Comparison of ENCODE assay signal across 14 cellular contexts in the genomic region with DNA sequence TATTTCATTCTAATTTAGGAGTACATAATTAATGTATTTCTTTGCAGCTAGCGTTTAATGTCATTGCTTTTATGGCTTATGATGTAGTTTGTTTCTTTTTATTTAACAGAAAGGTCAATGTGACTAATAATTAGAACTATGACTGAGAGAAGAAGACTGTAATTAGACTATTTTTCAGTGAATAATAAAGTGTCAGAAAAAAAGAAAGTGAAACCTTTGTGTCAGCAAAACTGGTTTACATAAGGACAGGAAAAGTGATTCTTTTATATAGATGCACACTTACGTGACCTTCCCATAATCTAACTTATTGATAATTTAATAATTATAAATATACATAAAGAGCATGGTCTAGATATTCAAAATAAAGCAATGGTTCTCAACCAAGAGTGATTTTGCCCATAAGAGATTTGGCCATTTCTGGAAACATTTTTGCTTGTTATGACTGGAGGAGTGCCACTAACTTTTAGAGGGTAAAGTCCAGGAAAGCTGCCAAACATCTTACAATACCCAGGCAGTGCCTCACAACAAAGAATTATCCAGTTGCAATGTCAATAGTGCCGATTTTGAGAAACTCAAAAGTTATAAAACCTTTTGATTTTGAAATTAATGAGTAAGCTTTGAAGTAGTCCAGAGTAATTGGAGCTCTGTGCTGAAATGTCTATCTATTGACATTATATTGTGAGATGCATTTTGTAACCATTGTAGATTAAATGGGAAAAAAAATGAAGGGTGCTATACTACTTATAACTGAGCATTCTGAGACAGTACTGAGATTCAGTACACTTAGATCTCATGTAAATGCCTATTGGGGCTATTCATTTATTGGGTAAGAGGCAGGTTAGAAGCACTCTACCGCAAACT.
DNase-seq lines count a peak whose midpoint lies in the region; ATAC-seq and TF ChIP-seq lines count a peak whose summit lies in the region.
"Had no signal": no experiment of that assay in that cellular context is flagged by ENCODE, and none has a peak within 500 bp of the region (broad histone marks: within the 10 kb centered on the region; RNA-seq: fewer than 3 reads in every experiment).

No MANE protein-coding gene starts in this region.

- H2AFZ ChIP-seq in OCI-LY3 (ENCODE audit: low read depth, low read length), result peak overlapping the region; percentile 77; the same call in 1 of the 2 replicates

- DNase-seq in COR-L47 (lab: John Stamatoyannopoulos, UW) (peak; percentile 17), HCEC 1CT (peak; percentile 40), fibroblast of the aortic adventitia (ENCODE audit: low read depth) (peak; percentile 59), A172 (ENCODE audit: low spot score) (no peak)
- DNase-seq in activated CD8-positive, alpha-beta memory T cell treated with anti-CD3 and anti-CD28 coated beads, Interleukin-2, amount 10 ng/mL, durations not matched to agents 7 days and 5 days, result no peak
- DNase-seq: activated naive CD4-positive, alpha-beta T cell; hippocampal formation; midbrain; NCI-H1436 treated with DMSO at 0.1 percent for 48 hours had no signal

- no peaks in the 10 kb centered on the region for H3K36me3 ChIP-seq in OCI-LY3 (replicated peaks; ENCODE audit: low read depth, low read length)
- H3K36me3 ChIP-seq: right atrium auricular region had no signal

- H3K4me3 ChIP-seq in OCI-LY3 (ENCODE audit: low read length), result peak overlapping the region; percentile 45
- H3K4me3 ChIP-seq in fibroblast of the aortic adventitia (ENCODE audit: low read depth, low read length), result no peak overlapping the region
- H3K4me3 ChIP-seq: right atrium auricular region had no signal

- H3K27ac ChIP-seq in OCI-LY3 (ENCODE audit: low read length), result no peak overlapping the region
- H3K27ac ChIP-seq: right atrium auricular region had no signal

- peaks cover 32% of the 10 kb centered on the region for H3K4me1 ChIP-seq in OCI-LY3 (ENCODE audit: low read length)
- H3K4me1 ChIP-seq: right atrium auricular region had no signal

- TF ChIP-seq CTCF in OCI-LY3 (IDR thresholded peaks at IDR 0.05; ENCODE audit: low read depth, low read length) (no peak), fibroblast of the aortic adventitia (IDR thresholded peaks at IDR 0.05; ENCODE audit: insufficient read depth, low read length) (no peak)

- H3K79me2 ChIP-seq in OCI-LY3 (ENCODE audit: low read length), result no peaks in the 10 kb centered on the region

- peak overlapping the region; percentile 65 for H3K4me2 ChIP-seq in OCI-LY3 (ENCODE audit: low read length)

- H4K20me1 ChIP-seq in OCI-LY3 (ENCODE audit: insufficient read depth, low read length), result no peaks in the 10 kb centered on the region

- no peaks in the 10 kb centered on the region for H3K4me1 Mint-ChIP-seq in activated CD8-positive, alpha-beta memory T cell treated with anti-CD3 and anti-CD28 coated beads, Interleukin-2, amount 10 ng/mL, durations not matched to agents 7 days and 5 days
- H3K4me1 Mint-ChIP-seq: WTC11 had no signal

- no peak overlapping the region; the same call in 1 of the 2 replicates for H3K9ac ChIP-seq in OCI-LY3 (ENCODE audit: low read length)

- H3K27me3 Mint-ChIP-seq in activated CD8-positive, alpha-beta memory T cell treated with anti-CD3 and anti-CD28 coated beads, Interleukin-2, amount 10 ng/mL, durations not matched to agents 7 days and 5 days, result no peaks in the 10 kb centered on the region

- H3K27ac Mint-ChIP-seq in activated CD8-positive, alpha-beta memory T cell treated with anti-CD3 and anti-CD28 coated beads, Interleukin-2, amount 10 ng/mL, durations not matched to agents 7 days and 5 days, result no peak overlapping the region
- H3K27ac Mint-ChIP-seq: WTC11 had no signal

- no peaks in the 10 kb centered on the region for H3K9me3 ChIP-seq in OCI-LY3 (ENCODE audit: insufficient read depth, low read length)
- H3K9me3 ChIP-seq: right atrium auricular region had no signal

- H3K9me3 Mint-ChIP-seq in activated CD8-positive, alpha-beta memory T cell treated with anti-CD3 and anti-CD28 coated beads, Interleukin-2, amount 10 ng/mL, durations not matched to agents 7 days and 5 days (ENCODE audit: low read depth), result no peaks in the 10 kb centered on the region
- H3K9me3 Mint-ChIP-seq: WTC11 had no signal

- no peak for ATAC-seq in HG03457 (IDR thresholded peaks at IDR 0.05; ENCODE audit: unreplicated experiment)
- no peak for ATAC-seq in activated CD8-positive, alpha-beta memory T cell treated with anti-CD3 and anti-CD28 coated beads, Interleukin-2, amount 10 ng/mL, durations not matched to agents 7 days and 5 days
- ATAC-seq in HG03442 (IDR thresholded peaks at IDR 0.05; ENCODE audit: unreplicated experiment), result no peak
- ATAC-seq: WTC11 had no signal

- H3K36me3 Mint-ChIP-seq in activated CD8-positive, alpha-beta memory T cell treated with anti-CD3 and anti-CD28 coated beads, Interleukin-2, amount 10 ng/mL, durations not matched to agents 7 days and 5 days, result no peaks in the 10 kb centered on the region
- H3K36me3 Mint-ChIP-seq: WTC11 had no signal

- no peak overlapping the region for H3K4me3 Mint-ChIP-seq in activated CD8-positive, alpha-beta memory T cell treated with anti-CD3 and anti-CD28 coated beads, Interleukin-2, amount 10 ng/mL, durations not matched to agents 7 days and 5 days
- H3K4me3 Mint-ChIP-seq: WTC11 had no signal

- CTCF ChIA-PET in activated CD8-positive, alpha-beta memory T cell treated with anti-CD3 and anti-CD28 coated beads, Interleukin-2, amount 10 ng/mL, durations not matched to agents 7 days and 5 days (lab: Charles Lee), result no interaction called here

- H3K27me3 ChIP-seq in OCI-LY3 (ENCODE audit: low read depth, low read length), result no peaks in the 10 kb centered on the region
- H3K27me3 ChIP-seq: right atrium auricular region had no signal

Comparison
In these comparisons a context has a peak if more than half of its experiments do, and no peak if none do; other contexts are left out.
1. DNase-seq: peak in COR-L47 (single experiment), HCEC 1CT (single experiment) and fibroblast of the aortic adventitia (single experiment); none in activated CD8-positive, alpha-beta memory T cell treated with anti-CD3 and anti-CD28 coated beads, Interleukin-2, amount 10 ng/mL, durations not matched to agents 7 days and 5 days (single experiment) and A172 (single experiment).